Comparison of ENCODE assay signal across 19 cellular contexts in the genomic region with DNA sequence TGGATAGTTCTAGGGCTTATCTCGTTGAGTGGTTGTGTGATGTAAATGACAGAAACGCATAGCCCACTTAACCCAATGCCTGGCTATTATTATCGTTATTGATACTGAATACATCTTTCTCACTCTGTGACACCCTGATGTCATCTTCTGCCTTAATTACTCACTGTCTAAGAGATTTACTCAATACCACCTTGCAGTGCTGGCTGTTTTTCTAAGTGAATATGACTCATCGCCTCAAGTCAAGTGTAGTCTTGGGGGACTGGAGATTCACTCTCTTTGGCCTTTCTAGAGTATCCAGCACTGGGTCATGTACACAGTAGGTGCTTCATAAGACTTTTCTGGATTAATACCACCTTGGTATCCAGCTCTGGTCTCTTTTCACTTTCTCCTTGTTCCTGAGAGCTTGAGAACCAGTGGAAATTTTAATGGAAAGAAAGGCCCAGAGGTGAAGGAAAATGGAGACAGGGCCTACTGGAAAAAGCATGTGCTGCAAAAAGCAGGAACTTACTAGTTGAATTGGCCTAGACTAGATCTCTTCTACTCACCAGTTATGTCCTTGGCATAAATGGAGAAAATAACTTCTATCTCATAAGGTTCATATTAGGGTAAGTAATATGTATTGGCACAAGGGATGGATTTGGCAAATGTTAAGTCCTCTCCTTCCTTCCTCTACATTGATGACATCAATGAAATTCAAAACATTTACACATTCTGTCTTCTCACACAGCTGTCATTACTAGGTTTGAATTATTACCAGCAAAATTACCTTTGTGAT.
"Had no signal": no experiment of that assay in that cellular context is flagged by ENCODE, and none has a peak within 500 bp of the region (broad histone marks: within the 10 kb centered on the region; RNA-seq: fewer than 3 reads in every experiment).

No MANE protein-coding gene starts in this region.

- H3K4me1 Mint-ChIP-seq: nephron; stimulated activated naive CD8-positive, alpha-beta T cell treated with anti-CD3 and anti-CD28 coated beads, Interleukin-15, amount 100 ng/mL, for 72 hours had no signal

- DNase-seq: activated CD4-positive, alpha-beta T cell treated with anti-CD3 and anti-CD28 coated beads for 1 hour; activated CD4-positive, alpha-beta T cell treated with anti-CD3 and anti-CD28 coated beads, Interleukin-2, amount 50 U/mL, for 48 hours; activated gamma-delta T cell; activated T-cell treated with anti-CD3 and anti-CD28 coated beads, Interleukin-2, amount 50 U/mL, for 4 hours; dermis blood vessel endothelial cell; foreskin melanocyte; heart left ventricle; mesenchymal stem cell; ovary; stimulated activated CD4-positive, alpha-beta T cell treated with anti-CD3 and anti-CD28 coated beads, Interleukin-15, amount 100 ng/mL, for 24 hours; stimulated activated CD4-positive, alpha-beta T cell treated with anti-CD3 and anti-CD28 coated beads, Interleukin-4, amount 100 ng/mL, for 24 hours; stimulated activated naive CD8-positive, alpha-beta T cell treated with anti-CD3 and anti-CD28 coated beads, Interleukin-15, amount 100 ng/mL, for 72 hours had no signal

- H3K27me3 Mint-ChIP-seq: brain had no signal

- H3K27ac ChIP-seq: heart left ventricle, ovary had no signal

- H3K27ac Mint-ChIP-seq: activated naive CD8-positive, alpha-beta T cell; brain; nephron; stimulated activated naive CD8-positive, alpha-beta T cell treated with anti-CD3 and anti-CD28 coated beads, Interleukin-15, amount 100 ng/mL, for 72 hours; T-helper 2 cell treated with Interferon-gamma antibody and Interleukin-4, amounts not matched to agents 5 μg/mL and 100 μg/mL, for 36 hours had no signal

- H3K36me3 ChIP-seq: heart left ventricle, ovary, thoracic aorta had no signal

- H3K27me3 ChIP-seq: heart left ventricle, ovary had no signal

- H3K36me3 Mint-ChIP-seq: activated naive CD8-positive, alpha-beta T cell; brain had no signal

- H3K4me3 ChIP-seq: heart left ventricle, ovary, thoracic aorta had no signal

- H3K4me3 Mint-ChIP-seq: activated naive CD8-positive, alpha-beta T cell; activated T-cell treated with anti-CD3 and anti-CD28 coated beads, Interleukin-2, amount 50 U/mL, for 4 hours; brain; nephron; stimulated activated naive CD8-positive, alpha-beta T cell treated with anti-CD3 and anti-CD28 coated beads, Interleukin-15, amount 100 ng/mL, for 72 hours; T-helper 2 cell treated with Interferon-gamma antibody and Interleukin-4, amounts not matched to agents 5 μg/mL and 100 μg/mL, for 36 hours had no signal

- ATAC-seq: activated T-cell treated with anti-CD3 and anti-CD28 coated beads, Interleukin-2, amount 50 U/mL, for 4 hours; esophagus mucosa; heart left ventricle; left lobe of liver; stimulated activated naive CD8-positive, alpha-beta T cell treated with anti-CD3 and anti-CD28 coated beads, Interleukin-15, amount 100 ng/mL, for 72 hours had no signal

- H3K9me3 ChIP-seq: heart left ventricle, ovary, thoracic aorta had no signal

- H3K9me3 Mint-ChIP-seq: activated T-cell treated with anti-CD3 and anti-CD28 coated beads, Interleukin-2, amount 50 U/mL, for 4 hours; nephron; T-helper 2 cell treated with Interferon-gamma antibody and Interleukin-4, amounts not matched to agents 5 μg/mL and 100 μg/mL, for 36 hours had no signal
